Comparison of ENCODE assay signal across 15 cellular contexts in genomic region chr19:38239816-38240215, GRCh38. TPM values are rescaled to one million over a fixed set of nuclear protein-coding genes. Genes with fewer than 3 reads are reported as not detected.
A peak's percentile ranks its signal among the peaks of the same experiment; 100 is the strongest.
DNase-seq lines count a peak whose midpoint lies in the region; ATAC-seq and TF ChIP-seq lines count a peak whose summit lies in the region.
"Had no signal": no experiment of that assay in that cellular context is flagged by ENCODE, and none has a peak within 500 bp of the region (broad histone marks: within the 10 kb centered on the region; RNA-seq: fewer than 3 reads in every experiment).

No MANE protein-coding gene starts in this region.

- ATAC-seq in GM23338 (no peak), WTC11 (no peak), GM18502 (IDR thresholded peaks at IDR 0.05; ENCODE audit: poor library complexity, unreplicated experiment) (no peak), left lung (no peak)
- ATAC-seq: HepG2 had no signal

- no peaks in the 10 kb centered on the region for H3K9me3 ChIP-seq in left lung
- H3K9me3 ChIP-seq: BLaER1 had no signal

- POLR2A ChIA-PET in WTC11 (lab: Charles Lee) = interaction anchor here (0.6 kb wide), 1 partner anchor 29 kb away, joined by 4 read pairs; no protein-coding TSS in a partner anchor

- no peak overlapping the region for H3K4me2 ChIP-seq in GM23338
- H3K4me2 ChIP-seq: BLaER1 had no signal

- TF ChIP-seq CTCF in GM23338 (conservative IDR thresholded peaks at IDR 0.05; ENCODE audit: low read depth in 2 of 2) (no peak), WTC11 (IDR thresholded peaks at IDR 0.05) (no peak), neural crest cell (conservative IDR thresholded peaks at IDR 0.05) (no peak), left lung (IDR thresholded peaks at IDR 0.05) (no peak)

- CTCF ChIA-PET in WTC11 (lab: Charles Lee) = interaction anchor here (0.9 to 7.9 kb wide), 4 partner anchors 12 to 98 kb away, joined by 3 to 100 read pairs (median 5); partner anchors contain the start of genes CATSPERG and PPP1R14A

- peaks cover 11% of the 10 kb centered on the region for H3K4me1 Mint-ChIP-seq in GM23338
- H3K4me1 Mint-ChIP-seq in WTC11 = peaks cover 11% of the 10 kb centered on the region
- H3K4me1 Mint-ChIP-seq in neural crest cell = peaks cover 5% of the 10 kb centered on the region

- H3K36me3 Mint-ChIP-seq in GM23338 (ENCODE audit: low read depth) = no peaks in the 10 kb centered on the region
- H3K36me3 Mint-ChIP-seq in WTC11 = no peaks in the 10 kb centered on the region
- no peaks in the 10 kb centered on the region for H3K36me3 Mint-ChIP-seq in neural crest cell (ENCODE audit: low read depth)
- H3K36me3 Mint-ChIP-seq: CD4-positive, CD25-positive, alpha-beta regulatory T cell had no signal

- H2AFZ ChIP-seq in GM23338 = no peak overlapping the region

- H3K4me3 Mint-ChIP-seq in GM23338 (no peak overlapping the region; the same call in 2 of the 3 replicates), WTC11 (no peak overlapping the region), neural crest cell (no peak overlapping the region)
- H3K4me3 Mint-ChIP-seq: CD4-positive, CD25-positive, alpha-beta regulatory T cell had no signal

- 0 out of 2 replicates have a peak, but pooled peaks cover 6% of the 10 kb centered on the region for H3F3A ChIP-seq in GM23338 (replicated peaks; ENCODE audit: low read depth)

- no peaks in the 10 kb centered on the region for H3K79me2 ChIP-seq in GM23338 (replicated peaks; ENCODE audit: insufficient read depth)

- no peak for DNase-seq in GM23338 (ENCODE audit: low spot score)
- no peak for DNase-seq in WTC11 (ENCODE audit: low spot score)
- DNase-seq in neural crest cell (ENCODE audit: low read depth, low spot score) = no peak
- no peak for DNase-seq in left lung
- DNase-seq in D341Med (ENCODE audit: low spot score) = no peak
- DNase-seq: AML-193; Calu3; CD4-positive, CD25-positive, alpha-beta regulatory T cell; DMS79 treated with DMSO at 0.1 percent for 48 hours; EL; HCEC 1CT had no signal

- H4K20me1 ChIP-seq in GM23338 (replicated peaks; ENCODE audit: insufficient read depth) = no peaks in the 10 kb centered on the region
- H4K20me1 ChIP-seq: BLaER1 had no signal

- H3K9me2 ChIP-seq in GM23338 (ENCODE audit: insufficient read depth) = no peaks in the 10 kb centered on the region

- H3K27me3 ChIP-seq in GM23338 (ENCODE audit: insufficient read depth) = peaks cover 7% of the 10 kb centered on the region; the same call in 1 of the 2 replicates
- H3K27me3 ChIP-seq in left lung = peaks cover 0 to 8% of the 10 kb centered on the region in 2 donors
- H3K27me3 ChIP-seq: BLaER1 had no signal

- H3K27ac Mint-ChIP-seq in GM23338 (no peak overlapping the region; the same call in 1 of the 2 replicates), WTC11 (peak overlapping the region; percentile 26), neural crest cell (ENCODE audit: unreplicated experiment) (peak overlapping the region; percentile 9)
- H3K27ac Mint-ChIP-seq: CD4-positive, CD25-positive, alpha-beta regulatory T cell had no signal

- H3K4me3 ChIP-seq in GM23338 = no peak overlapping the region
- no peak overlapping the region for H3K4me3 ChIP-seq in left lung
- H3K4me3 ChIP-seq: BLaER1 had no signal

- H3K9me3 Mint-ChIP-seq in GM23338 = no peaks in the 10 kb centered on the region; the same call in 2 of the 3 replicates
- H3K9me3 Mint-ChIP-seq in WTC11 = no peaks in the 10 kb centered on the region
- H3K9me3 Mint-ChIP-seq in neural crest cell = no peaks in the 10 kb centered on the region

- intact Hi-C loops in left lung (cut with DNase I) = loop anchor here in 1 of 2 donors (2.0 kb wide), 1 partner anchor 95 kb away; the partner anchor contains the start of gene CATSPERG

- no peaks in the 10 kb centered on the region for H3K36me3 ChIP-seq in GM23338 (ENCODE audit: insufficient read depth)
- no peaks in the 10 kb centered on the region for H3K36me3 ChIP-seq in left lung
- H3K36me3 ChIP-seq: BLaER1 had no signal

- H3K4me1 ChIP-seq in GM23338 (ENCODE audit: insufficient read depth) (peaks cover 4% of the 10 kb centered on the region), left lung (peaks cover 0 to 8% of the 10 kb centered on the region in 2 donors)

- H3K27me3 Mint-ChIP-seq in GM23338 (ENCODE audit: insufficient read depth, low read depth, poor library complexity) (peaks cover 19% of the 10 kb centered on the region), WTC11 (ENCODE audit: low read depth) (peaks cover 6% of the 10 kb centered on the region; the same call in 1 of the 2 replicates), neural crest cell (ENCODE audit: low read depth) (peaks cover 5% of the 10 kb centered on the region)

- 0 out of 2 replicates have a peak overlapping the region, but pooled peaks have one; percentile 19 for H3K27ac ChIP-seq in GM23338 (ENCODE audit: low read depth)
- no peak overlapping the region for H3K27ac ChIP-seq in left lung
- H3K27ac ChIP-seq: BLaER1 had no signal

TF ChIP-seq in GM23338, 12 proteins besides CTCF, POLR2A, EP300 and RAD21 (continues in another document):
- TF ChIP-seq POLR2AphosphoS5 (IDR thresholded peaks at IDR 0.05; ENCODE audit: low read depth) (no peak), ZNF114 (CRISPR knock-in tag; IDR thresholded peaks at IDR 0.05) (no peak), CREB1 (CRISPR knock-in tag; IDR thresholded peaks at IDR 0.05; ENCODE audit: low read depth) (no peak), EZH2phosphoT487 (IDR thresholded peaks at IDR 0.05; ENCODE audit: unreplicated experiment) (no peak)

TF ChIP-seq in WTC11, 78 proteins besides CTCF, POLR2A, EP300 and RAD21 (continues in another document):
- TF ChIP-seq MAX (CRISPR knock-in tag; IDR thresholded peaks at IDR 0.05) = no peak
- TF ChIP-seq SOX15 (CRISPR knock-in tag; IDR thresholded peaks at IDR 0.05) = no peak
- no peak for TF ChIP-seq CREM (CRISPR knock-in tag; IDR thresholded peaks at IDR 0.05)
- TF ChIP-seq E2F5 (CRISPR knock-in tag; IDR thresholded peaks at IDR 0.05) = no peak
- no peak for TF ChIP-seq GRHL2 (CRISPR knock-in tag; IDR thresholded peaks at IDR 0.05; ENCODE audit: insufficient replicate concordance, severe bottlenecking)
- TF ChIP-seq SMAD3 (CRISPR knock-in tag; IDR thresholded peaks at IDR 0.05; ENCODE audit: borderline replicate concordance) = no peak
- no peak for TF ChIP-seq STAT6 (CRISPR knock-in tag; conservative IDR thresholded peaks at IDR 0.05; ENCODE audit: low read depth)
- no peak for TF ChIP-seq NR2C2 (CRISPR knock-in tag; IDR thresholded peaks at IDR 0.05)
- TF ChIP-seq JUN (CRISPR knock-in tag; IDR thresholded peaks at IDR 0.05) = no peak
- no peak for TF ChIP-seq ZNF263 (CRISPR knock-in tag; IDR thresholded peaks at IDR 0.05; ENCODE audit: low read depth)

RNA-seq across cellular contexts. Expression of gene DPF1, which starts 15.8 kb away (rescaled TPM):
- 8.3 and 11.7 TPM in 2 replicates for total RNA-seq in GM23338 (2014; rRNA removed; shearing (Covaris generic))
- 7.9 and 8.3 TPM in 2 replicates for polyA plus RNA-seq in GM23338 (2016; fragmentation: Nextera tagmentation; extraction: Ambion mirVana)
- total RNA-seq in WTC11 (2021) (5.2 to 6.8 TPM (median 5.9 TPM) in 3 replicates), neural crest cell (31.7 and 35.5 TPM in 2 replicates), left lung (under 1 TPM; 0.39 to 0.79 TPM)
- total RNA-seq: CD4-positive, CD25-positive, alpha-beta regulatory T cell had no signal
- polyA plus RNA-seq: CD4-positive, CD25-positive, alpha-beta regulatory T cell had no signal

RNA-seq across cellular contexts. Expression of gene PPP1R14A, which starts 16.4 kb away (rescaled TPM):
- total RNA-seq in GM23338 (2014; rRNA removed; shearing (Covaris generic)) = 9.4 and 14.5 TPM in 2 replicates
- polyA plus RNA-seq in GM23338 (2016; fragmentation: Nextera tagmentation; extraction: Ambion mirVana) = 76.2 and 77.5 TPM in 2 replicates
- total RNA-seq in WTC11 (2021) (32.3 to 33.8 TPM (median 33.4 TPM) in 3 replicates), neural crest cell (1.2 and 1.7 TPM in 2 replicates), left lung (10 to 100 TPM; 40.2 to 91.3 TPM)
- total RNA-seq: H4, HepG2 had no signal
- polyA plus RNA-seq: CD4-positive, CD25-positive, alpha-beta regulatory T cell; HepG2 had no signal

RNA-seq across cellular contexts. Expression of gene SPINT2, which starts 24.6 kb away (rescaled TPM):
- 382 and 468 TPM in 2 replicates for total RNA-seq in GM23338 (2014; rRNA removed; shearing (Covaris generic))
- polyA plus RNA-seq in GM23338 (2016; fragmentation: Nextera tagmentation; extraction: Ambion mirVana) = 298 and 319 TPM in 2 replicates
- total RNA-seq in WTC11 (2021) = 335 to 400 TPM (median 358 TPM) in 3 replicates
- total RNA-seq in neural crest cell = 9.2 and 9.6 TPM in 2 replicates
- total RNA-seq in left lung = 100 to 1,000 TPM; 206 to 317 TPM

Comparison
In these comparisons a context has a peak if more than half of its experiments do, and no peak if none do; other contexts are left out.
1. RNA of gene SPINT2, which starts 24.6 kb away (total RNA-seq): 382 to 468 TPM in GM23338, 335 to 400 TPM in WTC11 and 206 to 317 TPM in left lung; 9.2 to 9.6 TPM in neural crest cell; every median in the first group is over 10 times any median in the second.